Comparison of ENCODE assay signal across 8 cellular contexts in genomic region chr18:79069792-79070151, GRCh38. TPM values are rescaled to one million over a fixed set of nuclear protein-coding genes. Genes with fewer than 3 reads are reported as not detected.
A peak's percentile ranks its signal among the peaks of the same experiment; 100 is the strongest.
DNase-seq lines count a peak whose midpoint lies in the region; ATAC-seq and TF ChIP-seq lines count a peak whose summit lies in the region.

No MANE protein-coding gene starts in this region.

- ATAC-seq in right lobe of liver, result no peak
- ATAC-seq in HG03135 (IDR thresholded peaks at IDR 0.05; ENCODE audit: unreplicated experiment), result no peak
- ATAC-seq in HG02938 (IDR thresholded peaks at IDR 0.05; ENCODE audit: unreplicated experiment), result no peak

- no peaks in the 10 kb centered on the region for H3K36me3 ChIP-seq in HEK293 (ENCODE audit: control insufficient read depth in 2 of 2, insufficient read depth in 1 of 2, low read length in 2 of 2)
- H3K36me3 ChIP-seq in ascending aorta, result no peaks in the 10 kb centered on the region
- H3K36me3 ChIP-seq in right lobe of liver, result no peaks in the 10 kb centered on the region
- no peaks in the 10 kb centered on the region for H3K36me3 ChIP-seq in transverse colon

- H3K27me3 ChIP-seq in AG04450 (ENCODE audit: control insufficient read depth, insufficient read depth, low read length), result no peaks in the 10 kb centered on the region
- no peaks in the 10 kb centered on the region for H3K27me3 ChIP-seq in ascending aorta
- no peaks in the 10 kb centered on the region for H3K27me3 ChIP-seq in right lobe of liver
- H3K27me3 ChIP-seq in transverse colon, result no peaks in the 10 kb centered on the region

- H3K27ac ChIP-seq in AG04450 (ENCODE audit: low read depth, low read length) (peak overlapping the region; percentile 31), HEK293 (ENCODE audit: extremely low read depth, low read depth, low read length) (peak overlapping the region; percentile 91), ascending aorta (peak overlapping the region; percentile 93 to 99), right lobe of liver (peak overlapping the region; percentile 72 to 92 (median 85)), transverse colon (peak overlapping the region; percentile 90 to 99 (median 96))

- TF ChIP-seq CTCF in AG04450 (IDR thresholded peaks at IDR 0.05; ENCODE audit: low read depth, low read length) (no peak), HEK293 (tag by site-specific recombination; IDR thresholded peaks at IDR 0.05) (no peak), ascending aorta (IDR thresholded peaks at IDR 0.05) (no peak), right lobe of liver (IDR thresholded peaks at IDR 0.05) (no peak), transverse colon (IDR thresholded peaks at IDR 0.05) (no peak)

- intact Hi-C loops in ascending aorta (cut with DNase I) (loop anchor here (1.0 to 10.0 kb wide), 7 partner anchors 148 to 885 kb away; partner anchors contain the start of genes CTDP1, NFATC1 and SLC66A2), right lobe of liver (cut with DNase I) (no loop called here), transverse colon (cut with DNase I; ENCODE audit: low total_unique reads) (no loop called here)

- H3K4me1 ChIP-seq in HEK293 (ENCODE audit: control insufficient read depth, insufficient read depth, low read length) (no peaks in the 10 kb centered on the region; the same call in 1 of the 2 replicates), ascending aorta (peaks cover 3 to 17% of the 10 kb centered on the region in 2 donors), right lobe of liver (peaks cover 0 to 11% (median 2%) of the 10 kb centered on the region in 4 donors), transverse colon (peaks cover 3 to 21% (median 12%) of the 10 kb centered on the region in 4 donors)

- TF ChIP-seq EP300 in transverse colon (IDR thresholded peaks at IDR 0.05; ENCODE audit: low read depth), result no peak

- TF ChIP-seq POLR2A in right lobe of liver (IDR thresholded peaks at IDR 0.05) (no peak), transverse colon (IDR thresholded peaks at IDR 0.05) (no peak)

- in situ Hi-C loops in transverse colon (cut with MboI; ENCODE audit: low pct_ligation_motif_present in 1 of 4, low pct_unique_long_range_greater_than_20kb in 1 of 4, low sequenced_read_pairs in 3 of 4), result no loop called here

- CTCF ChIA-PET in AG04450 (lab: Charles Lee), result no interaction called here
- CTCF ChIA-PET in HEK293 (lab: Yijun Ruan, JAX), result interaction anchor here (1.0 kb wide), 1 partner anchor 10 kb away, joined by 3 read pairs; no protein-coding TSS in a partner anchor

- POLR2A ChIA-PET in AG04450 (lab: Yijun Ruan, JAX), result interaction anchor here (0.7 kb wide), 1 partner anchor 64 kb away, joined by 3 read pairs; no protein-coding TSS in a partner anchor
- POLR2A ChIA-PET in HEK293 (lab: Yijun Ruan, JAX), result no interaction called here

- 0% methylated on average over 10 of the region's 12 CpGs for WGBS in right lobe of liver (ENCODE audit: insufficient coverage, low coverage, low lambda C conversion rate, missing lambda C conversion rate)
- 1 to 2% methylated on average over 9 to 12 of the region's 12 CpGs for WGBS in transverse colon (ENCODE audit: low coverage in 1 of 2), 2 donors

- H3K9me3 ChIP-seq in AG04450 (ENCODE audit: control insufficient read depth, insufficient read depth, low read length) (peaks cover 17% of the 10 kb centered on the region), HEK293 (ENCODE audit: control insufficient read depth, insufficient read depth, low read depth, low read length) (no peaks in the 10 kb centered on the region), ascending aorta (no peaks in the 10 kb centered on the region), right lobe of liver (no peaks in the 10 kb centered on the region), transverse colon (no peaks in the 10 kb centered on the region)

- DNase-seq in AG04450 (ENCODE audit: low read depth, low spot score), result no peak
- no peak for DNase-seq in ascending aorta (ENCODE audit: low spot score in 2 of 2)
- no peak for DNase-seq in right lobe of liver
- DNase-seq in transverse colon, result no peak
- no peak for DNase-seq in GOT3 (lab: John Stamatoyannopoulos, UW)

- H3K4me3 ChIP-seq in AG04450 (ENCODE audit: low read depth, low read length) (peak overlapping the region; percentile 80), HEK293 (ENCODE audit: low read depth, low read length) (peak overlapping the region; percentile 70), ascending aorta (peak overlapping the region; percentile 89 to 91), right lobe of liver (peak overlapping the region; percentile 93 to 100 (median 96)), transverse colon (peak overlapping the region; percentile 84 to 100 (median 90))

TF ChIP-seq in HEK293, 187 proteins besides CTCF, POLR2A, EP300 and RAD21:
- TF ChIP-seq PRDM1 (tag by site-specific recombination; IDR thresholded peaks at IDR 0.05), result 0 out of 2 replicates have a peak, but pooled peaks have one; percentile 13
- TF ChIP-seq ZFP37 (tag by site-specific recombination; IDR thresholded peaks at IDR 0.05), result no peak

RNA-seq across cellular contexts. Expression of gene ATP9B, which starts 0.6 kb away (rescaled TPM):
- 14.9 and 18.1 TPM in 2 replicates for polyA plus RNA-seq in AG04450 (2011; rRNA removed)
- polyA minus RNA-seq in AG04450 (2011; rRNA and poly(A)+ RNA removed), result 32.5 and 44.0 TPM in 2 replicates
- total RNA-seq in ascending aorta (14.4 TPM), right lobe of liver (10 to 100 TPM; 13.6 to 25.7 (median 14.5) TPM), transverse colon (10 to 100 TPM; 36.3 to 70.3 (median 41.6) TPM)

Comparison
In these comparisons a context has a peak if more than half of its experiments do, and no peak if none do; other contexts are left out.
1. H3K27ac ChIP-seq: peak in every context shown above with its lines; median percentile 96 in ascending aorta; 96 in transverse colon; 91 in HEK293; 85 in right lobe of liver; 31 in AG04450.